Comparison of ENCODE assay signal across 11 cellular contexts in the genomic region with DNA sequence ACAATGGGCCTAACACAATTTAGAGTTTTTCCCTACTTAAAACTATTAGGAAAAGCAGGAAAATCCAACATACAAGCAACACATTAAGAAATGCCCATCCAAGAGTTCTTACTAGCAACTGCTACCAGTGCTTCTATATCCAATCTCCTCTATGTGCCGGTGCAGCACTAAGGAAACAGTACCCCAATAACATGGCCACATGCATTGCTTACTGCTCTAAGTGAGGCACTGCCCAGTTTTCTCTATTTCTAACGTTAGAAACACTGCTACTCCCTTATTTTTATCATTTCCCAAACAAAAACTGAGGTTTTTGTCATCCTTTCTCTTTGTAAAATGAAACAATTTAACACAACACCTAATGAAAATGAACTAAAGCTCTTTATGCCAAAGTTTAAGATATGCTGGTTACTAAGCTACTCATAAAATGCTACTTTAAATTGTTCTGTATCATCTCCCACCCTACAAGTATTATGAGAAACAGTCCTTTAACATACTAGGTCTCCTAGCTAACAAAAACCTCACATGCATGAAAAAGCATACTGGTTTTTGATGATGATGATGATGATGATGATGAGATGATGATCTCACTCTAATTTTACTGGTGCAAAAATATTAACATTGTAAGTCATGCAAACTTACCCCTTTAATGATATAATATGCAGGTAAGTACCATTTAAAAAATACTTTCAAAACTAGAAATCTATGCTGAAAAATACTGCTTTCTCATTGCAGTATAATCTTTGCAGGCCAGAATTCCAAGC.
DNase-seq lines count a peak whose midpoint lies in the region; ATAC-seq and TF ChIP-seq lines count a peak whose summit lies in the region.
"Had no signal": no experiment of that assay in that cellular context is flagged by ENCODE, and none has a peak within 500 bp of the region (broad histone marks: within the 10 kb centered on the region; RNA-seq: fewer than 3 reads in every experiment).

No MANE protein-coding gene starts in this region.

- no peak overlapping the region for H3K27ac ChIP-seq in iPS-20b (ENCODE audit: low read length)
- H3K27ac ChIP-seq: BLaER1 treated with 17β-estradiol and CSF1 and Interleukin-3, amounts not matched to agents 10 nM and 100 nM; colonic mucosa; HL-60 had no signal

- H3K9me3 ChIP-seq in iPS-20b (ENCODE audit: insufficient read depth, low read depth, low read length): no peaks in the 10 kb centered on the region
- H3K9me3 ChIP-seq: BLaER1 treated with 17β-estradiol and CSF1 and Interleukin-3, amounts not matched to agents 10 nM and 100 nM; colonic mucosa had no signal

- H3K9me3 Mint-ChIP-seq in stimulated activated naive CD8-positive, alpha-beta T cell treated with anti-CD3 and anti-CD28 coated beads, Interleukin-15, Interleukin-2, amounts not matched to agents 100 ng/mL and 50 ng/mL, for 24 hours: no peaks in the 10 kb centered on the region

- no peak for TF ChIP-seq CTCF in astrocyte of the spinal cord (IDR thresholded peaks at IDR 0.05; ENCODE audit: low read depth, low read length)

- no peak for ATAC-seq in stimulated activated naive CD8-positive, alpha-beta T cell treated with anti-CD3 and anti-CD28 coated beads, Interleukin-15, Interleukin-2, amounts not matched to agents 100 U/mL and 50 U/mL, for 24 hours
- ATAC-seq in GM21528 (IDR thresholded peaks at IDR 0.05; ENCODE audit: low FRiP score, unreplicated experiment) (no peak), HG02852 (IDR thresholded peaks at IDR 0.05; ENCODE audit: unreplicated experiment) (no peak)

- H3K4me3 Mint-ChIP-seq in stimulated activated naive CD8-positive, alpha-beta T cell treated with anti-CD3 and anti-CD28 coated beads, Interleukin-15, Interleukin-2, amounts not matched to agents 100 ng/mL and 50 ng/mL, for 24 hours: peak overlapping the region; percentile 47

- H3K27me3 Mint-ChIP-seq in stimulated activated naive CD8-positive, alpha-beta T cell treated with anti-CD3 and anti-CD28 coated beads, Interleukin-15, Interleukin-2, amounts not matched to agents 100 ng/mL and 50 ng/mL, for 24 hours: no peaks in the 10 kb centered on the region

- in situ Hi-C loops in astrocyte of the spinal cord (cut with HindIII; ENCODE audit: low sequenced_read_pairs): no loop called here

- H3K4me3 ChIP-seq in astrocyte of the spinal cord (ENCODE audit: low read depth, low read length): peak overlapping the region; percentile 30
- peak overlapping the region; percentile 69 for H3K4me3 ChIP-seq in iPS-20b (ENCODE audit: low read length)
- H3K4me3 ChIP-seq: BLaER1 treated with 17β-estradiol and CSF1 and Interleukin-3, amounts not matched to agents 10 nM and 100 nM; colonic mucosa had no signal

- H3K27me3 ChIP-seq in iPS-20b (ENCODE audit: insufficient read depth, low read length): no peaks in the 10 kb centered on the region
- H3K27me3 ChIP-seq: BLaER1 treated with 17β-estradiol and CSF1 and Interleukin-3, amounts not matched to agents 10 nM and 100 nM; colonic mucosa had no signal

- H3K36me3 Mint-ChIP-seq in stimulated activated naive CD8-positive, alpha-beta T cell treated with anti-CD3 and anti-CD28 coated beads, Interleukin-15, Interleukin-2, amounts not matched to agents 100 ng/mL and 50 ng/mL, for 24 hours (ENCODE audit: low read depth): peaks cover 64% of the 10 kb centered on the region

- DNase-seq in stimulated activated naive CD8-positive, alpha-beta T cell treated with anti-CD3 and anti-CD28 coated beads, Interleukin-15, Interleukin-2, amounts not matched to agents 100 U/mL and 50 U/mL, for 24 hours: no peak
- DNase-seq in astrocyte of the spinal cord (ENCODE audit: low read depth, low spot score) (no peak), 8988T (no peak), dermis blood vessel endothelial cell (no peak)
- DNase-seq: colonic mucosa had no signal

- H3K27ac Mint-ChIP-seq in stimulated activated naive CD8-positive, alpha-beta T cell treated with anti-CD3 and anti-CD28 coated beads, Interleukin-15, Interleukin-2, amounts not matched to agents 100 ng/mL and 50 ng/mL, for 24 hours: no peak overlapping the region

- peaks cover 8% of the 10 kb centered on the region; the same call in 1 of the 2 replicates for H3K36me3 ChIP-seq in iPS-20b (ENCODE audit: insufficient read depth, low read depth, low read length)
- H3K36me3 ChIP-seq: colonic mucosa had no signal

- peak overlapping the region; percentile 77; the same call in 1 of the 2 replicates for H3K9ac ChIP-seq in iPS-20b (ENCODE audit: low read depth, low read length)
- H3K9ac ChIP-seq: BLaER1 treated with 17β-estradiol and CSF1 and Interleukin-3, amounts not matched to agents 10 nM and 100 nM had no signal

- H3K4me1 ChIP-seq in iPS-20b (ENCODE audit: insufficient read depth, low read length): peaks cover 26% of the 10 kb centered on the region; the same call in 1 of the 2 replicates
- H3K4me1 ChIP-seq: colonic mucosa had no signal

- peaks cover 7% of the 10 kb centered on the region for H3K4me1 Mint-ChIP-seq in stimulated activated naive CD8-positive, alpha-beta T cell treated with anti-CD3 and anti-CD28 coated beads, Interleukin-15, Interleukin-2, amounts not matched to agents 100 ng/mL and 50 ng/mL, for 24 hours (ENCODE audit: low read depth)
